ENCODE assay signal across 14 cellular contexts in the genomic region with DNA sequence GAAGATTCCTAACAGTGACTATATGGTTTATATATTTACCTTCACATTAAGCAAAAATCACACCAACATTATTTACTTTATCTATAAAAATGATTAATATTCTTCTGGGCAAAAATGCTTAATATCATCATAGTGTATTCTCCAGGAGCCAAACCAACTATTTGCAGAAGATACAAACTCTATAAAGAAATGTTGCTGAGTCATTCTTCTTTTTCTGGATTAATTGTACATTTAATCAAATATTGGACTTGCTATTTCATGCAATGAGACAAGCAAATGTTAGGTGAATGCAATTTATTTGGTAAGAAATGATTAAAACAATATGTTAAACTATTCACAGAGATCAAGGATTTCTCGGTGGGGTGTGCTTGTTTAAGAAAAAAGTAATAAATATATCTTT.
"Had no signal": no experiment of that assay in that cellular context is flagged by ENCODE, and none has a peak within 500 bp of the region (broad histone marks: within the 10 kb centered on the region; RNA-seq: fewer than 3 reads in every experiment).

No MANE protein-coding gene starts in this region.

- H3K27me3 ChIP-seq: esophagus squamous epithelium, gastrocnemius medialis, heart right ventricle, neutrophil had no signal

- H3K4me3 ChIP-seq: esophagus squamous epithelium, gastrocnemius medialis, heart right ventricle had no signal

- ATAC-seq: gastrocnemius medialis; heart right ventricle; left lobe of liver; naive thymus-derived CD8-positive, alpha-beta T cell had no signal

- H3K9me3 ChIP-seq: esophagus squamous epithelium, gastrocnemius medialis, heart right ventricle, neutrophil had no signal

- DNase-seq: esophagus squamous epithelium; gastrocnemius medialis; heart right ventricle; hypothalamus; islet precursor cell; mammary epithelial cell; naive thymus-derived CD8-positive, alpha-beta T cell; posterior cingulate gyrus; small intestine; stimulated activated CD4-positive, alpha-beta T cell treated with anti-CD3 and anti-CD28 coated beads, Interleukin-12 subunit alpha, Interleukin-12 subunit beta, amount 100 ng/mL, for 4 hours; stimulated activated naive CD4-positive, alpha-beta T cell treated with Interleukin-2 at 50 U/mL for 16 hours; trophoblast cell had no signal

- H3K27ac ChIP-seq: esophagus squamous epithelium, gastrocnemius medialis, heart right ventricle, neutrophil had no signal

- H3K4me1 ChIP-seq: esophagus squamous epithelium, gastrocnemius medialis, heart right ventricle had no signal

- H3K36me3 ChIP-seq: esophagus squamous epithelium, gastrocnemius medialis, heart right ventricle, neutrophil had no signal
